ENCODE assay signal across 27 cellular contexts in genomic region chr2:182144039-182144779, GRCh38.
DNase-seq lines count a peak whose midpoint lies in the region; ATAC-seq and TF ChIP-seq lines count a peak whose summit lies in the region.
"Had no signal": no experiment of that assay in that cellular context is flagged by ENCODE, and none has a peak within 500 bp of the region (broad histone marks: within the 10 kb centered on the region; RNA-seq: fewer than 3 reads in every experiment).

No MANE protein-coding gene starts in this region.

- H3K36me3 ChIP-seq in GM23338 (ENCODE audit: insufficient read depth) (no peaks in the 10 kb centered on the region), endodermal cell (ENCODE audit: control insufficient read depth, insufficient read depth, low read length) (no peaks in the 10 kb centered on the region), trophoblast cell (ENCODE audit: control insufficient read depth in 1 of 2, insufficient read depth in 2 of 2, low read length in 2 of 2) (no peaks in the 10 kb centered on the region), gastroesophageal sphincter (no peaks in the 10 kb centered on the region)
- H3K36me3 ChIP-seq: heart right ventricle, pancreas, sigmoid colon had no signal

- no peaks in the 10 kb centered on the region for H3K9me2 ChIP-seq in GM23338 (ENCODE audit: insufficient read depth)

- intact Hi-C loops in activated CD4-positive, alpha-beta T cell treated with anti-CD3 and anti-CD28 coated beads for 36 hours (cut with DNase I, micrococcal nuclease), result no loop called here

- POLR2A ChIA-PET in activated CD4-positive, alpha-beta T cell treated with anti-CD3 and anti-CD28 coated beads for 36 hours (lab: Charles Lee), result no interaction called here

- H3K4me3 ChIP-seq in GM23338, result no peak overlapping the region
- H3K4me3 ChIP-seq in endodermal cell (ENCODE audit: low read length), result no peak overlapping the region
- H3K4me3 ChIP-seq in trophoblast cell (ENCODE audit: low read depth, low read length), result no peak overlapping the region
- no peak overlapping the region for H3K4me3 ChIP-seq in gastroesophageal sphincter
- H3K4me3 ChIP-seq: heart right ventricle, lung, pancreas, sigmoid colon, thyroid gland had no signal

- H3K4me1 ChIP-seq in GM23338 (ENCODE audit: insufficient read depth), result peaks cover 3% of the 10 kb centered on the region; the same call in 1 of the 2 replicates
- H3K4me1 ChIP-seq in endodermal cell (ENCODE audit: control insufficient read depth, insufficient read depth, low read length), result peaks cover 9% of the 10 kb centered on the region
- peaks cover 0 to 6% of the 10 kb centered on the region in 2 experiments for H3K4me1 ChIP-seq in trophoblast cell (ENCODE audit: control insufficient read depth in 1 of 2, insufficient read depth in 2 of 2, low read length in 2 of 2)
- H3K4me1 ChIP-seq in gastroesophageal sphincter, result no peaks in the 10 kb centered on the region
- H3K4me1 ChIP-seq: pancreas, sigmoid colon had no signal

- H2BK5ac ChIP-seq in trophoblast cell (ENCODE audit: low read depth, low read length, poor library complexity), result no peak overlapping the region

- TF ChIP-seq EP300 in gastroesophageal sphincter (IDR thresholded peaks at IDR 0.05), result no peak

- H3K9me3 ChIP-seq in endodermal cell (ENCODE audit: control insufficient read depth, low read length) (no peaks in the 10 kb centered on the region), trophoblast cell (ENCODE audit: insufficient read depth, low read depth, low read length) (peaks cover 2% of the 10 kb centered on the region), gastroesophageal sphincter (no peaks in the 10 kb centered on the region)
- H3K9me3 ChIP-seq: heart right ventricle, pancreas, sigmoid colon, thyroid gland had no signal

- H3K27me3 ChIP-seq in GM23338 (ENCODE audit: insufficient read depth), result no peaks in the 10 kb centered on the region
- H3K27me3 ChIP-seq in endodermal cell (ENCODE audit: control insufficient read depth, insufficient read depth, low read length, poor library complexity, severe bottlenecking), result no peaks in the 10 kb centered on the region
- H3K27me3 ChIP-seq in trophoblast cell (ENCODE audit: insufficient read depth, low read length), result no peaks in the 10 kb centered on the region
- no peaks in the 10 kb centered on the region for H3K27me3 ChIP-seq in gastroesophageal sphincter
- H3K27me3 ChIP-seq: heart right ventricle, pancreas, sigmoid colon, thyroid gland had no signal

- H3K4me3 Mint-ChIP-seq in GM23338 (no peak overlapping the region), endodermal cell (no peak overlapping the region)
- H3K4me3 Mint-ChIP-seq in activated CD4-positive, alpha-beta T cell treated with anti-CD3 and anti-CD28 coated beads for 36 hours, result no peak overlapping the region
- H3K4me3 Mint-ChIP-seq: activated CD4-positive, alpha-beta T cell treated with anti-CD3 and anti-CD28 coated beads, Interleukin-2, amount 10 ng/mL, durations not matched to agents 7 days and 5 days; naive thymus-derived CD4-positive, alpha-beta T cell had no signal

- TF ChIP-seq POLR2A in gastroesophageal sphincter (IDR thresholded peaks at IDR 0.05), result no peak

- H3K9ac ChIP-seq in endodermal cell (ENCODE audit: extremely low read depth, low read length, poor library complexity, severe bottlenecking) (no peak overlapping the region), trophoblast cell (ENCODE audit: low read length) (no peak overlapping the region)

- no peak overlapping the region for H4K12ac ChIP-seq in trophoblast cell (ENCODE audit: low read depth, low read length)

- DNase-seq in GM23338 (ENCODE audit: low spot score) (peak; percentile 35), NCI-H226 (peak; percentile 64), endodermal cell (no peak), trophoblast cell (peak in 1 of 2 donors; percentile 10), NCI-H1930 (lab: John Stamatoyannopoulos, UW) (no peak)
- no peak for DNase-seq in activated CD4-positive, alpha-beta T cell treated with anti-CD3 and anti-CD28 coated beads for 36 hours
- DNase-seq: activated CD4-positive, alpha-beta T cell treated with anti-CD3 and anti-CD28 coated beads, Interleukin-2, amount 10 ng/mL, durations not matched to agents 7 days and 5 days; activated CD8-positive, alpha-beta memory T cell treated with anti-CD3 and anti-CD28 coated beads, Interleukin-2, amount 50 U/mL, for 4 hours; activated effector memory CD4-positive, alpha-beta T cell treated with Interleukin-2 at 50 U/mL for 16 hours; AML-193; caudate nucleus; effector CD4-positive, alpha-beta T cell; H7; naive thymus-derived CD4-positive, alpha-beta T cell; NCI-H1436; NCI-H345; NK-92 treated with Interleukin-12 subunit alpha and Interleukin-12 subunit beta, amount 100 ng/mL, for 24 hours; pancreas; RPMI8226; sigmoid colon; stimulated activated naive CD4-positive, alpha-beta T cell; SW 1271 had no signal

- no peak overlapping the region for H3K4ac ChIP-seq in trophoblast cell (ENCODE audit: low read depth, low read length)

- CTCF ChIA-PET in activated CD4-positive, alpha-beta T cell treated with anti-CD3 and anti-CD28 coated beads for 36 hours (lab: Charles Lee), result no interaction called here

- H4K8ac ChIP-seq in trophoblast cell (ENCODE audit: low read depth, low read length), result no peak overlapping the region

- peaks cover 4% of the 10 kb centered on the region for H3K79me1 ChIP-seq in trophoblast cell (ENCODE audit: low read length)

- no peaks in the 10 kb centered on the region for H3F3A ChIP-seq in GM23338 (replicated peaks; ENCODE audit: low read depth)

- H3K27me3 Mint-ChIP-seq in GM23338 (ENCODE audit: insufficient read depth, low read depth, poor library complexity) (no peaks in the 10 kb centered on the region), endodermal cell (ENCODE audit: insufficient read depth) (no peaks in the 10 kb centered on the region)
- no peaks in the 10 kb centered on the region for H3K27me3 Mint-ChIP-seq in activated CD4-positive, alpha-beta T cell treated with anti-CD3 and anti-CD28 coated beads for 36 hours

- no peak overlapping the region for H4K91ac ChIP-seq in trophoblast cell (ENCODE audit: low read depth, low read length)

- 84 to 98% methylated on average over 4 to 7 of the region's 7 CpGs for WGBS in endodermal cell (ENCODE audit: insufficient coverage in 1 of 2, insufficient read length in 1 of 2), 2 experiments
- WGBS in trophoblast cell (ENCODE audit: extremely low coverage, insufficient coverage, insufficient read length), result no CpG with 5 or more reads among the region's 7 CpGs
- WGBS in gastroesophageal sphincter (ENCODE audit: low coverage in 1 of 2), 2 donors, result 74 to 77% methylated on average over 7 of the region's 7 CpGs

- H3K14ac ChIP-seq in trophoblast cell (ENCODE audit: low read length), result no peak overlapping the region

- H3K27ac Mint-ChIP-seq in GM23338 (0 out of 2 replicates have a peak overlapping the region, but pooled peaks have one; percentile 31), endodermal cell (peak overlapping the region; percentile 84)
- no peak overlapping the region for H3K27ac Mint-ChIP-seq in activated CD4-positive, alpha-beta T cell treated with anti-CD3 and anti-CD28 coated beads for 36 hours
- H3K27ac Mint-ChIP-seq: activated CD4-positive, alpha-beta T cell treated with anti-CD3 and anti-CD28 coated beads, Interleukin-2, amount 10 ng/mL, durations not matched to agents 7 days and 5 days; naive thymus-derived CD4-positive, alpha-beta T cell had no signal

- TF ChIP-seq CTCF in GM23338 (conservative IDR thresholded peaks at IDR 0.05; ENCODE audit: low read depth in 2 of 2) (no peak), endodermal cell (conservative IDR thresholded peaks at IDR 0.05) (no peak), gastroesophageal sphincter (IDR thresholded peaks at IDR 0.05) (no peak)

- H3K27ac ChIP-seq in GM23338 (ENCODE audit: low read depth) (no peak overlapping the region), endodermal cell (ENCODE audit: low read depth, low read length) (peak overlapping the region; percentile 34), trophoblast cell (ENCODE audit: low read depth, low read length) (peak overlapping the region; percentile 82), gastroesophageal sphincter (no peak overlapping the region)
- H3K27ac ChIP-seq: pancreas, sigmoid colon, thyroid gland had no signal

- no peak overlapping the region for H2BK120ac ChIP-seq in trophoblast cell (ENCODE audit: insufficient read depth, low read length, poor library complexity)

- H3K18ac ChIP-seq in trophoblast cell (ENCODE audit: low read length), result no peak overlapping the region

- H2AK5ac ChIP-seq in trophoblast cell (ENCODE audit: low read length), result no peak overlapping the region

- peak overlapping the region; percentile 15; the same call in 1 of the 2 replicates for H2AFZ ChIP-seq in GM23338
- no peak overlapping the region for H2AFZ ChIP-seq in trophoblast cell (ENCODE audit: insufficient read depth, low read length, poor library complexity)

- H3K4me1 Mint-ChIP-seq in GM23338 (peaks cover 15% of the 10 kb centered on the region), endodermal cell (peaks cover 25% of the 10 kb centered on the region)
- H3K4me1 Mint-ChIP-seq in activated CD4-positive, alpha-beta T cell treated with anti-CD3 and anti-CD28 coated beads for 36 hours, result no peaks in the 10 kb centered on the region
- H3K4me1 Mint-ChIP-seq: activated CD4-positive, alpha-beta T cell treated with anti-CD3 and anti-CD28 coated beads, Interleukin-2, amount 10 ng/mL, durations not matched to agents 7 days and 5 days; naive thymus-derived CD4-positive, alpha-beta T cell had no signal

- H3K79me2 ChIP-seq in GM23338 (replicated peaks; ENCODE audit: insufficient read depth), result no peaks in the 10 kb centered on the region
- no peaks in the 10 kb centered on the region for H3K79me2 ChIP-seq in trophoblast cell (ENCODE audit: control insufficient read depth, insufficient read depth, low read length, poor library complexity)

- H3K4me2 ChIP-seq in GM23338 (no peak overlapping the region), trophoblast cell (ENCODE audit: low read length) (peak overlapping the region; percentile 40)

- H4K20me1 ChIP-seq in GM23338 (replicated peaks; ENCODE audit: insufficient read depth), result no peaks in the 10 kb centered on the region

- H3K36me3 Mint-ChIP-seq in GM23338 (ENCODE audit: low read depth), result no peaks in the 10 kb centered on the region
- no peaks in the 10 kb centered on the region for H3K36me3 Mint-ChIP-seq in endodermal cell (ENCODE audit: low read depth)
- no peaks in the 10 kb centered on the region for H3K36me3 Mint-ChIP-seq in activated CD4-positive, alpha-beta T cell treated with anti-CD3 and anti-CD28 coated beads for 36 hours (ENCODE audit: low read depth)
- H3K36me3 Mint-ChIP-seq: naive thymus-derived CD4-positive, alpha-beta T cell had no signal

- no peak overlapping the region for H3K23ac ChIP-seq in trophoblast cell (ENCODE audit: low read length)

- ATAC-seq in GM23338 (peak; percentile 59; the same call in 2 of the 3 replicates), gastroesophageal sphincter (no peak), GM21381 (IDR thresholded peaks at IDR 0.05; ENCODE audit: unreplicated experiment) (no peak)
- ATAC-seq in activated CD4-positive, alpha-beta T cell treated with anti-CD3 and anti-CD28 coated beads for 36 hours, result no peak
- ATAC-seq: naive thymus-derived CD4-positive, alpha-beta T cell had no signal

- H3K9me3 Mint-ChIP-seq in GM23338 (no peaks in the 10 kb centered on the region), endodermal cell (peaks cover 4% of the 10 kb centered on the region)
- no peaks in the 10 kb centered on the region for H3K9me3 Mint-ChIP-seq in activated CD4-positive, alpha-beta T cell treated with anti-CD3 and anti-CD28 coated beads for 36 hours (ENCODE audit: low read depth)
- H3K9me3 Mint-ChIP-seq: activated CD4-positive, alpha-beta T cell treated with anti-CD3 and anti-CD28 coated beads, Interleukin-2, amount 10 ng/mL, durations not matched to agents 7 days and 5 days; naive thymus-derived CD4-positive, alpha-beta T cell had no signal

- H2BK12ac ChIP-seq in trophoblast cell (ENCODE audit: low read length), result no peak overlapping the region

Comparison
In these comparisons a context has a peak if more than half of its experiments do, and no peak if none do; other contexts are left out.
1. DNase-seq: peak in GM23338 (single experiment) and NCI-H226 (single experiment); none in endodermal cell (single experiment), activated CD4-positive, alpha-beta T cell treated with anti-CD3 and anti-CD28 coated beads for 36 hours (single experiment) and NCI-H1930 (0 of 2).
2. H3K27ac ChIP-seq: peak in endodermal cell (single experiment) and trophoblast cell (single experiment); none in GM23338 (single experiment) and gastroesophageal sphincter (0 of 4).